10 cellular contexts compared by ENCODE assay signal in the genomic region with DNA sequence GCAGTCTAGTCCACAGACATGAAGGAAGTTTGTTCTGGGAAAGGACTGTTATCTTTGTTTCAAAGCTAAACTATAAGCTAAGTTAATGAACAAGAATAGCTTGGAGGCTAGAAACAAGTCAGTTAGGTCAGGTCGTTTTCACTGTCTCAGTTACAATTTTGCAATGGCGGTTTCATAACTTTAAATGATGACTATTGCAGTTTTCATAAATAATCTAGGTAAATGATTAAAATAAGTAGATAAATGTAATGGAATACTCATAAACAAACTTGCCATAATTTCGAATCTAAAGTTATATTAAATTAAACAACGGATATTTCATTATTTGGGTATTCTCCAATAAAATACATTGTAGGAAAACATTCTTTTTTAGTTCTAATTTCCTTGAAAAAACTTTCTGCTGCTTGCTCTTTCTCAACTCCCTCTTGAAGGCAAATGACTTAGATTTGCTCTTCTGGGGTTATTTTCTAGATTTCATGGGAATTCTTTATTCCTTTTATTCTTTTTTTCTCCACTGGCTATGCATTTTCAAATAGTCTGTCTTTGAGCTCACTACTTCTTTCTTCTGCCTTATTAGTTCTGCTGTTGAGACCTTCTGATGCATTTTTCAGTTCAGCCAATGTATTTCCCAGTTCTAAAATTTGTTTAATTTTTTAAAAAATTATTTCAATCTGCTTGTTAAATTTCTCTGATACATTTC.
"Had no signal": no experiment of that assay in that cellular context is flagged by ENCODE, and none has a peak within 500 bp of the region (broad histone marks: within the 10 kb centered on the region; RNA-seq: fewer than 3 reads in every experiment).

No MANE protein-coding gene starts in this region.

- H3K27ac Mint-ChIP-seq: activated B cell treated with CpG ODN at 0.5 μM for 24 hours, T-helper 17 cell had no signal

- H3K9ac ChIP-seq: parathyroid adenoma had no signal

- H3K4me3 ChIP-seq: breast epithelium, gastroesophageal sphincter, hepatocyte, psoas muscle had no signal

- H3K27ac ChIP-seq: breast epithelium, gastroesophageal sphincter, hepatocyte, parathyroid adenoma, psoas muscle, tibial nerve had no signal

- H3K4me1 ChIP-seq: breast epithelium, gastroesophageal sphincter, parathyroid adenoma, psoas muscle, tibial nerve had no signal

- H3K36me3 Mint-ChIP-seq: activated naive CD4-positive, alpha-beta T cell treated with anti-CD3 and anti-CD28 coated beads, Interleukin-2, amount 50 U/mL, for 72 hours had no signal

- H3K9me3 Mint-ChIP-seq: activated naive CD4-positive, alpha-beta T cell treated with anti-CD3 and anti-CD28 coated beads, Interleukin-2, amount 50 U/mL, for 72 hours had no signal

- H3K27me3 ChIP-seq: breast epithelium, gastroesophageal sphincter, hepatocyte, tibial nerve had no signal

- H3K9me3 ChIP-seq: psoas muscle had no signal

- H3K27me3 Mint-ChIP-seq: activated B cell treated with CpG ODN at 0.5 μM for 24 hours; activated CD8-positive, alpha-beta memory T cell treated with anti-CD3 and anti-CD28 coated beads, Interleukin-2, amount 10 ng/mL, durations not matched to agents 7 days and 5 days had no signal

- DNase-seq: psoas muscle had no signal

- H3K36me3 ChIP-seq: breast epithelium, gastroesophageal sphincter, tibial nerve had no signal
